ENCODE assay signal across 9 cellular contexts in the genomic region with DNA sequence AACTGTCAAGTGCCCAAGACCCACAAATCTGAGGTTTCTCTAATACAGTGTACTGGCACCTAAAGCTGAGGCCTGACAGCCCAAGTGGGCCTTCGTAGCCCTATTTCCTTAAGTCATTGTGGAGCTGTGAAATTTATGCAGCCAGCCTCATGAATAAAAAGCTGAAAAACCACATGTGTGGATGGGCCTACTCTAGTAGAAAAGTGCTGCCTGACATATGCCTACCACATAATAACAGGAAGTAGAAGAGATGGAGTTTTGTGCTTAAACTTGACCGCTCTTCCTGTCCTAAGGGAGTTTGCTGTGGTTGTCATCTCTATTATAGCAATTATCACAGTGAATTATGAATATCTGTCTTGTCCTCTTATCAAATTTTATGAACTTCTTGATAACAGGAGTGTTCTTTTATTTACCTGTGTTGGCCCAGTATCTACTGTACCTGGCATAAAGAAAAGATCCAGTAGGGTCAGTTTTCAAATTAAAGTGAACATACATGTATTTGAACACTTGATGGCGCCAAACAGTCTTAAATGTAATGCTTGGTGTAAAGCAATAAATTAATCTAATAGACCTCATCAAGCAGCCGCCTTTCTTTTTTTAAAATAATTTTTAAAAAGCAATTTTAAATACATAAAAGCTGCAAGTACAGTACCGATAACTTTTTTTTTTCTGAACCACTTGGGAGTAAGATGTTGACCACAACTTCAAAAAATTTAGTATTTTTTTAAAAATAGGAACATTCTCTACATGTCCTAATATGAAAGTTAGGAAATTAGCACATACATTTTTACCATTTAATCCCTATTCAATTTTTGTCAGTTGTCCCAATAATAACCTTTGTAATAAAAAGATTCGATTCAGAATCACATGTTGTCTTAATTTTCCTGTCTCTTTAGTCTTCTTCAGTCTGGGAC. TPM values are rescaled to one million over a fixed set of nuclear protein-coding genes. Genes with fewer than 3 reads are reported as not detected.
DNase-seq lines count a peak whose midpoint lies in the region; ATAC-seq and TF ChIP-seq lines count a peak whose summit lies in the region.
"Had no signal": no experiment of that assay in that cellular context is flagged by ENCODE, and none has a peak within 500 bp of the region (broad histone marks: within the 10 kb centered on the region; RNA-seq: fewer than 3 reads in every experiment).

No MANE protein-coding gene starts in this region.

- no peak overlapping the region for H3K27ac ChIP-seq in body of pancreas

- no peaks in the 10 kb centered on the region for H3K4me1 ChIP-seq in BE2C
- H3K4me1 ChIP-seq in body of pancreas = no peaks in the 10 kb centered on the region

- H3K9me3 ChIP-seq in BE2C (no peaks in the 10 kb centered on the region), body of pancreas (no peaks in the 10 kb centered on the region)

- TF ChIP-seq CTCF in BE2C (IDR thresholded peaks at IDR 0.05; ENCODE audit: low read depth, low read length) (peak; percentile 54), body of pancreas (IDR thresholded peaks at IDR 0.05) (peak; percentile 20 to 67 (median 57))

- intact Hi-C loops in body of pancreas (cut with DNase I) = no loop called here

- no peak overlapping the region for H3K4me3 ChIP-seq in BE2C (ENCODE audit: low read depth, low read length)
- H3K4me3 ChIP-seq in body of pancreas = no peak overlapping the region

- DNase-seq in BE2C (no peak), NCI-H226 (peak; percentile 15), body of pancreas (peak in 1 of 4 donors; percentile 12), left lobe of liver (ENCODE audit: low spot score) (no peak)
- no peak for DNase-seq in activated CD8-positive, alpha-beta memory T cell treated with anti-CD3 and anti-CD28 coated beads, Interleukin-2, amount 50 U/mL, for 48 hours

- H3K36me3 ChIP-seq in BE2C = no peaks in the 10 kb centered on the region
- H3K36me3 ChIP-seq in body of pancreas (replicated peaks in 1 of 2; ENCODE audit: insufficient read depth in 1 of 2, low read depth in 2 of 2) = peaks cover 0 to under 1% of the 10 kb centered on the region in 2 donors

- WGBS in body of pancreas, 2 donors = 50 to 51% methylated on average over 6 of the region's 6 CpGs

- TF ChIP-seq POLR2A in body of pancreas (IDR thresholded peaks at IDR 0.05) = no peak

- H3K27me3 ChIP-seq in BE2C (no peaks in the 10 kb centered on the region), body of pancreas (no peaks in the 10 kb centered on the region)

- ATAC-seq in GM18519 (IDR thresholded peaks at IDR 0.05; ENCODE audit: low FRiP score, unreplicated experiment) (peak; percentile 81), HG03108 (IDR thresholded peaks at IDR 0.05; ENCODE audit: unreplicated experiment) (peak; percentile 60), body of pancreas (peak; percentile 64), left lobe of liver (peak; percentile 86), HG03378 (IDR thresholded peaks at IDR 0.05; ENCODE audit: unreplicated experiment) (no peak)

RNA-seq across cellular contexts. Expression of a gene that starts 51.0 kb away (rescaled TPM):
- 10.5 TPM for polyA plus RNA-seq in BE2C (2012; ENCODE audit: insufficient read depth, insufficient read length, low read depth)
- total RNA-seq in body of pancreas (1 to 10 TPM; 6.6 to 8.3 TPM), left lobe of liver (5.1 TPM)

RNA-seq across cellular contexts. Expression of a gene that starts 53.3 kb away (rescaled TPM):
- polyA plus RNA-seq in BE2C (2012; ENCODE audit: insufficient read depth, insufficient read length, low read depth) = not detected
- not detected for total RNA-seq in body of pancreas
- total RNA-seq in left lobe of liver = not detected
- total RNA-seq: mononuclear cell had no signal
